In genomic region chr9:81363916-81364480, GRCh38 we compare ENCODE assay signal across 19 cellular contexts.
"Had no signal": no experiment of that assay in that cellular context is flagged by ENCODE, and none has a peak within 500 bp of the region (broad histone marks: within the 10 kb centered on the region; RNA-seq: fewer than 3 reads in every experiment).

No MANE protein-coding gene starts in this region.

- H3K4me3 ChIP-seq: cardiac muscle cell, esophagus muscularis mucosa, thoracic aorta had no signal

- H3K27me3 ChIP-seq: cardiac muscle cell, esophagus muscularis mucosa had no signal

- ATAC-seq: activated CD8-positive, alpha-beta memory T cell treated with anti-CD3 and anti-CD28 coated beads, Interleukin-2, amount 10 ng/mL, durations not matched to agents 7 days and 5 days; activated naive CD8-positive, alpha-beta T cell treated with anti-CD3 and anti-CD28 coated beads, Interleukin-2, amount 50 U/mL, for 24 hours; left ventricle myocardium superior; stimulated activated effector memory CD8-positive, alpha-beta T cell treated with anti-CD3 and anti-CD28 coated beads, Interleukin-12 subunit alpha, Interleukin-12 subunit beta, amount 100 ng/mL, for 72 hours had no signal

- H3K27ac Mint-ChIP-seq: activated CD8-positive, alpha-beta memory T cell treated with anti-CD3 and anti-CD28 coated beads, Interleukin-2, amount 10 ng/mL, durations not matched to agents 7 days and 5 days; activated naive CD4-positive, alpha-beta T cell treated with anti-CD3 and anti-CD28 coated beads for 36 hours; activated naive CD8-positive, alpha-beta T cell treated with anti-CD3 and anti-CD28 coated beads, Interleukin-2, amount 50 U/mL, for 24 hours; activated T-helper 2 cell treated with anti-CD3 and anti-CD28 coated beads, Interferon-gamma antibody, Interleukin-2, Interleukin-4, amounts not matched to agents 10 μg/mL and 5 μg/mL and 100 μg/mL, durations not matched to agents 14 hours and 24 hours and 36 hours; stimulated activated effector memory CD8-positive, alpha-beta T cell treated with anti-CD3 and anti-CD28 coated beads, Interleukin-12 subunit alpha, Interleukin-12 subunit beta, amount 100 ng/mL, for 72 hours had no signal

- H3K27ac ChIP-seq: cardiac muscle cell, esophagus muscularis mucosa, thoracic aorta, VCaP had no signal

- H3K36me3 Mint-ChIP-seq: activated CD8-positive, alpha-beta memory T cell treated with anti-CD3 and anti-CD28 coated beads, Interleukin-2, amount 10 ng/mL, durations not matched to agents 7 days and 5 days; stimulated activated effector memory CD8-positive, alpha-beta T cell treated with anti-CD3 and anti-CD28 coated beads, Interleukin-12 subunit alpha, Interleukin-12 subunit beta, amount 100 ng/mL, for 72 hours had no signal

- H3K36me3 ChIP-seq: cardiac muscle cell, esophagus muscularis mucosa, thoracic aorta had no signal

- H3K4me1 Mint-ChIP-seq: activated CD8-positive, alpha-beta memory T cell treated with anti-CD3 and anti-CD28 coated beads, Interleukin-2, amount 10 ng/mL, durations not matched to agents 7 days and 5 days; activated naive CD8-positive, alpha-beta T cell treated with anti-CD3 and anti-CD28 coated beads, Interleukin-2, amount 50 U/mL, for 24 hours; stimulated activated effector memory CD8-positive, alpha-beta T cell treated with anti-CD3 and anti-CD28 coated beads, Interleukin-12 subunit alpha, Interleukin-12 subunit beta, amount 100 ng/mL, for 72 hours had no signal

- H3K27me3 Mint-ChIP-seq: activated CD8-positive, alpha-beta memory T cell treated with anti-CD3 and anti-CD28 coated beads, Interleukin-2, amount 10 ng/mL, durations not matched to agents 7 days and 5 days; activated naive CD8-positive, alpha-beta T cell treated with anti-CD3 and anti-CD28 coated beads, Interleukin-2, amount 50 U/mL, for 24 hours had no signal

- H3K4me1 ChIP-seq: esophagus muscularis mucosa had no signal

- H3K4me3 Mint-ChIP-seq: activated CD8-positive, alpha-beta memory T cell treated with anti-CD3 and anti-CD28 coated beads, Interleukin-2, amount 10 ng/mL, durations not matched to agents 7 days and 5 days; activated naive CD4-positive, alpha-beta T cell treated with anti-CD3 and anti-CD28 coated beads for 36 hours; activated naive CD8-positive, alpha-beta T cell treated with anti-CD3 and anti-CD28 coated beads, Interleukin-2, amount 50 U/mL, for 24 hours; stimulated activated effector memory CD8-positive, alpha-beta T cell treated with anti-CD3 and anti-CD28 coated beads, Interleukin-12 subunit alpha, Interleukin-12 subunit beta, amount 100 ng/mL, for 72 hours had no signal

- DNase-seq: activated CD4-positive, alpha-beta T cell treated with anti-CD3 and anti-CD28 coated beads, Interleukin-2, amount 50 U/mL, for 48 hours; activated CD8-positive, alpha-beta memory T cell treated with anti-CD3 and anti-CD28 coated beads, Interleukin-2, amount 10 ng/mL, durations not matched to agents 7 days and 5 days; activated naive CD4-positive, alpha-beta T cell treated with anti-CD3 and anti-CD28 coated beads for 36 hours; activated naive CD8-positive, alpha-beta T cell treated with anti-CD3 and anti-CD28 coated beads, Interleukin-2, amount 50 U/mL, for 24 hours; activated T-cell treated with anti-CD3 and anti-CD28 coated beads, Interleukin-2, amount 50 U/mL, for 1 hour; aorta; foreskin fibroblast; glutamatergic neuron; kidney glomerular epithelial cell; left ventricle myocardium superior; mesendoderm; stimulated activated CD4-positive, alpha-beta T cell treated with anti-CD3 and anti-CD28 coated beads, Interleukin-12 subunit alpha, Interleukin-12 subunit beta, amount 100 ng/mL, for 4 hours; stimulated activated CD4-positive, alpha-beta T cell treated with anti-CD3 and anti-CD28 coated beads, Interleukin-2, amount 100 ng/mL, for 24 hours had no signal
